Comparison of ENCODE assay signal across 22 cellular contexts in the genomic region with DNA sequence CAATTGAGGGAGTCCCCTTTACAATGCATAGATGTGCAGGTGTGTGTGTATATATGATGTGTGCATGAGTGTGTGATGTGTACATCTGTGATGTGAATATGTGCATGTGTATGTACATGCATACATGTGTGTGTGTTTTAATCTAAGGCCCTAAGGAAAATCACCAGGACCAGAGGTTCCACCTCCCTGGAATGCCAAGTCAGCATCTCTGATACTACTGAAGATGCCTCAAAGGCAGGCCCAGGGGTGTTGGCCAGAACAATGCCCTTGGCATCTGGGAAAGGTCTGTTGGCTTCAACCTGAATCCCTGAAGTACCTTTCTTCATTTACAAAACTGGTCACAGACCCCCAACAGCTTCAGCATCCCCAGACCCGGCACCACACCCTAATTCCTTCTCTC.
DNase-seq lines count a peak whose midpoint lies in the region; ATAC-seq, FAIRE-seq and TF ChIP-seq lines count a peak whose summit lies in the region.
"Had no signal": no experiment of that assay in that cellular context is flagged by ENCODE, and none has a peak within 500 bp of the region (broad histone marks: within the 10 kb centered on the region; RNA-seq: fewer than 3 reads in every experiment).

No MANE protein-coding gene starts in this region.

- H3K27me3 ChIP-seq in CD8-positive, alpha-beta memory T cell (ENCODE audit: insufficient read depth, low read length, poor library complexity, severe bottlenecking), result no peaks in the 10 kb centered on the region
- H3K27me3 ChIP-seq: BLaER1 had no signal

- CTCF ChIA-PET in CD8-positive, alpha-beta memory T cell (lab: Charles Lee), result no interaction called here

- H3K4me3 Mint-ChIP-seq in T-helper 17 cell (no peak overlapping the region), osteocyte (ENCODE audit: unreplicated experiment) (no peak overlapping the region)
- no peak overlapping the region for H3K4me3 Mint-ChIP-seq in CD8-positive, alpha-beta memory T cell
- H3K4me3 Mint-ChIP-seq: B cell; CD4-positive, CD25-positive, alpha-beta regulatory T cell; CD8-positive, alpha-beta T cell had no signal

- H3K9me3 Mint-ChIP-seq in osteocyte (ENCODE audit: unreplicated experiment), result peaks cover 26% of the 10 kb centered on the region
- peaks cover 0 to 2% (median 0%) of the 10 kb centered on the region in 5 donors for H3K9me3 Mint-ChIP-seq in CD8-positive, alpha-beta memory T cell
- H3K9me3 Mint-ChIP-seq: CD8-positive, alpha-beta T cell had no signal

- peak; percentile 44 for FAIRE-seq in HTR-8/SVneo (lab: Jason Lieb, UNC)
- FAIRE-seq: D721Med, GM12878, GM19239, H1 had no signal

- no peaks in the 10 kb centered on the region for H3K4me1 ChIP-seq in CD8-positive, alpha-beta memory T cell (ENCODE audit: insufficient read depth, low read length)

- H3K4me1 Mint-ChIP-seq in T-helper 17 cell (peaks cover 8% of the 10 kb centered on the region), osteocyte (ENCODE audit: unreplicated experiment) (no peaks in the 10 kb centered on the region)
- peaks cover 11 to 29% (median 14%) of the 10 kb centered on the region in 3 donors for H3K4me1 Mint-ChIP-seq in CD8-positive, alpha-beta memory T cell

- H3K36me3 ChIP-seq in CD8-positive, alpha-beta memory T cell (ENCODE audit: insufficient read depth, low read length), result no peaks in the 10 kb centered on the region

- H3K4me3 ChIP-seq in CD8-positive, alpha-beta memory T cell (ENCODE audit: low read length), result no peak overlapping the region
- H3K4me3 ChIP-seq: BLaER1, GM12878, GM23248 had no signal

- H3K36me3 Mint-ChIP-seq in T-helper 17 cell (ENCODE audit: low read depth), result peaks cover 2% of the 10 kb centered on the region
- no peaks in the 10 kb centered on the region for H3K36me3 Mint-ChIP-seq in osteocyte (ENCODE audit: unreplicated experiment)
- H3K36me3 Mint-ChIP-seq in CD8-positive, alpha-beta memory T cell, result peaks cover 0 to 18% (median 11%) of the 10 kb centered on the region in 3 donors

- H3K27ac ChIP-seq in CD8-positive, alpha-beta memory T cell (ENCODE audit: low read depth, low read length), result no peak overlapping the region
- H3K27ac ChIP-seq: BLaER1, C4-2B, GM23248 had no signal

- no peak for TF ChIP-seq CTCF in osteocyte (IDR thresholded peaks at IDR 0.05)

- peak overlapping the region; percentile 5 for H3K27ac Mint-ChIP-seq in T-helper 17 cell
- H3K27ac Mint-ChIP-seq in osteocyte (ENCODE audit: unreplicated experiment), result no peak overlapping the region
- H3K27ac Mint-ChIP-seq in CD8-positive, alpha-beta memory T cell, result no peak overlapping the region
- H3K27ac Mint-ChIP-seq: B cell; CD8-positive, alpha-beta T cell had no signal

- no peaks in the 10 kb centered on the region for H3K27me3 Mint-ChIP-seq in T-helper 17 cell
- no peaks in the 10 kb centered on the region for H3K27me3 Mint-ChIP-seq in osteocyte (ENCODE audit: unreplicated experiment)
- H3K27me3 Mint-ChIP-seq in CD8-positive, alpha-beta memory T cell, result peaks cover 0 to 1% of the 10 kb centered on the region in 2 donors
- H3K27me3 Mint-ChIP-seq: CD4-positive, CD25-positive, alpha-beta regulatory T cell had no signal

- H3K9me3 ChIP-seq in T-helper 17 cell (ENCODE audit: control insufficient read depth, low read length, poor library complexity, severe bottlenecking), result peaks cover 4% of the 10 kb centered on the region
- H3K9me3 ChIP-seq in CD8-positive, alpha-beta memory T cell (ENCODE audit: low read length), result no peaks in the 10 kb centered on the region

- POLR2A ChIA-PET in CD8-positive, alpha-beta memory T cell (lab: Charles Lee), result no interaction called here

- ATAC-seq in T-helper 17 cell, result no peak
- ATAC-seq: CD8-positive, alpha-beta T cell; GM12878 had no signal

- DNase-seq in HTR-8/SVneo (ENCODE audit: insufficient read length, low spot score) (no peak), T-helper 17 cell (no peak), osteocyte (ENCODE audit: extremely low spot score, unreplicated experiment) (peak; percentile 40), T-helper 1 cell (no peak)
- DNase-seq in effector CD8-positive, alpha-beta T cell (lab: John Stamatoyannopoulos, UW), result no peak
- DNase-seq in CD8-positive, alpha-beta memory T cell, result no peak
- DNase-seq: CD4-positive, CD25-positive, alpha-beta regulatory T cell; CD8-positive, alpha-beta T cell; DMS 273 treated with DMSO at 0.1 percent for 48 hours; DMS79; EL; GDM1; GM23248; H7; HCEC 1CT had no signal
